In genomic region chr7:66996444-66997191, GRCh38 we compare ENCODE assay signal across 8 cellular contexts. TPM values are rescaled to one million over a fixed set of nuclear protein-coding genes. Genes with fewer than 3 reads are reported as not detected.
DNase-seq lines count a peak whose midpoint lies in the region; TF ChIP-seq lines count a peak whose summit lies in the region.
"Not testable (repeated sequence)": the region's sequence is repeated elsewhere in the genome, so short reads cannot be mapped to it uniquely, and the experiment has no call there.

Gene TYW1, plus strand, starts transcription at chr7:66996833. Its CDS starts 146 bp downstream, at chr7:66996979.

- POLR2A ChIA-PET in HEK293T (lab: Yijun Ruan, JAX) = interaction anchor here (0.7 to 0.8 kb wide), 2 partner anchors 152 to 257 kb away, joined by 3 read pairs; partner anchors contain the start of gene RABGEF1

- peak within 1 kb of the TSS; percentile 61 for H3K27ac ChIP-seq in subcutaneous abdominal adipose tissue (ENCODE audit: low read depth, low read length)

- peak within 1 kb of the TSS; percentile 48 to 90 (median 84) for H3K9ac ChIP-seq in subcutaneous abdominal adipose tissue (ENCODE audit: low read length in 5 of 5)

- peak within 1 kb of the TSS; percentile 70 for H2AFZ ChIP-seq in neuron (ENCODE audit: low read depth, low read length)

- H3K36me3 ChIP-seq in neuron (ENCODE audit: insufficient read depth, low read length) = peaks cover 13% of the 10 kb centered on the region
- peaks cover 5 to 18% (median 12%) of the 10 kb centered on the region in 5 donors for H3K36me3 ChIP-seq in subcutaneous abdominal adipose tissue (ENCODE audit: control insufficient read depth in 5 of 5, insufficient read depth in 5 of 5, low read length in 5 of 5)

- H3K27me3 ChIP-seq in neuron (ENCODE audit: insufficient read depth, low read length); subcutaneous abdominal adipose tissue (ENCODE audit: control insufficient read depth in 5 of 5, insufficient read depth in 4 of 5, low read length in 5 of 5): not testable (repeated sequence)

- DNase-seq in GDM1 (lab: John Stamatoyannopoulos, UW) (peak; percentile 95), HEK293T (ENCODE audit: extremely low spot score) (peak; percentile 73), MV-4-11 (lab: John Stamatoyannopoulos, UW) (peak; percentile 99), SK-MEL-5 (ENCODE audit: low read depth, low spot score) (peak; percentile 99), foreskin melanocyte (peak; percentile 95)
- DNase-seq in activated naive CD4-positive, alpha-beta T cell treated with Interleukin-2 at 50 U/mL for 16 hours = peak; percentile 99

- not testable (repeated sequence) for H3K9me3 ChIP-seq in neuron (ENCODE audit: low read length); subcutaneous abdominal adipose tissue (ENCODE audit: control insufficient read depth in 5 of 5, low read length in 5 of 5)

- in situ Hi-C loops in SK-MEL-5 (cut with HindIII; ENCODE audit: low pct_unique_long_range_greater_than_20kb, low sequenced_read_pairs) = not testable (repeated sequence)

- H3K4me1 ChIP-seq in neuron (ENCODE audit: insufficient read depth, low read length) = not testable (repeated sequence)
- peaks cover 0 to 14% (median 11%) of the 10 kb centered on the region in 5 donors for H3K4me1 ChIP-seq in subcutaneous abdominal adipose tissue (ENCODE audit: control insufficient read depth in 5 of 5, insufficient read depth in 5 of 5, low read length in 5 of 5)

- CTCF ChIA-PET in HEK293T (lab: Yijun Ruan, JAX) = interaction anchor here (0.7 kb wide), 1 partner anchor 966 kb away, joined by 3 read pairs; no protein-coding TSS in a partner anchor

- peak within 1 kb of the TSS; percentile 88 for H3K4me3 ChIP-seq in neuron (ENCODE audit: low read length)
- peak within 1 kb of the TSS; percentile 76 to 95 (median 85) for H3K4me3 ChIP-seq in subcutaneous abdominal adipose tissue (ENCODE audit: low read depth in 1 of 5, low read length in 5 of 5)

TF ChIP-seq in HEK293T, 16 proteins besides CTCF, POLR2A, EP300 and RAD21:
- TF ChIP-seq PKNOX1 (IDR thresholded peaks at IDR 0.05) = peak; percentile 98

RNA-seq across cellular contexts. Expression of gene TYW1, which starts in this region (rescaled TPM):
- 23.7 and 23.9 TPM in 2 replicates for total RNA-seq in SK-MEL-5 (2014; rRNA removed; shearing (Covaris generic))
- polyA plus RNA-seq in SK-MEL-5 (2015; cell fraction: cytosol; rRNA removed) = 20.6 and 23.8 TPM in 2 replicates
- polyA plus RNA-seq in SK-MEL-5 (2015; cell fraction: nucleus; rRNA removed) = 16.0 and 42.5 TPM in 2 replicates

Comparison
In these comparisons a context has a peak if more than half of its experiments do, and no peak if none do; other contexts are left out.
1. Peak in every context shown above with its lines: DNase-seq, H3K4me3 ChIP-seq and H3K27ac ChIP-seq.